Comparison of ENCODE assay signal across 16 cellular contexts in genomic region chr2:103183061-103183460, GRCh38.
"Had no signal": no experiment of that assay in that cellular context is flagged by ENCODE, and none has a peak within 500 bp of the region (broad histone marks: within the 10 kb centered on the region; RNA-seq: fewer than 3 reads in every experiment).

No MANE protein-coding gene starts in this region.

- H3K4me3 ChIP-seq: ascending aorta, sigmoid colon, spleen, testis, upper lobe of left lung had no signal

- H3K4me3 Mint-ChIP-seq: activated CD4-positive, alpha-beta T cell treated with anti-CD3 and anti-CD28 coated beads, Interleukin-2, amount 10 ng/mL, durations not matched to agents 24 days and 14 days; activated T-cell treated with anti-CD3 and anti-CD28 coated beads, Interleukin-2, amount 50 U/mL, for 72 hours; memory B cell; naive thymus-derived CD8-positive, alpha-beta T cell; stimulated activated memory B cell treated with anti-CD40 and anti-IgM and Interleukin-4, amounts not matched to agents 10 μg/mL and 1 μg/mL and 100 μg/mL, for 72 hours had no signal

- ATAC-seq: activated T-cell treated with anti-CD3 and anti-CD28 coated beads, Interleukin-2, amount 50 U/mL, for 72 hours; esophagus mucosa; naive thymus-derived CD8-positive, alpha-beta T cell; stimulated activated memory B cell treated with anti-CD40 and anti-IgM and Interleukin-4, amounts not matched to agents 10 μg/mL and 1 μg/mL and 100 μg/mL, for 72 hours had no signal

- H3K4me1 Mint-ChIP-seq: activated CD4-positive, alpha-beta T cell treated with anti-CD3 and anti-CD28 coated beads, Interleukin-2, amount 10 ng/mL, durations not matched to agents 24 days and 14 days; memory B cell; naive thymus-derived CD8-positive, alpha-beta T cell; stimulated activated memory B cell treated with anti-CD40 and anti-IgM and Interleukin-4, amounts not matched to agents 10 μg/mL and 1 μg/mL and 100 μg/mL, for 72 hours had no signal

- H3K36me3 Mint-ChIP-seq: memory B cell; naive thymus-derived CD8-positive, alpha-beta T cell; stimulated activated memory B cell treated with anti-CD40 and anti-IgM and Interleukin-4, amounts not matched to agents 10 μg/mL and 1 μg/mL and 100 μg/mL, for 72 hours had no signal

- DNase-seq: activated CD4-positive, alpha-beta T cell treated with anti-CD3 and anti-CD28 coated beads, Interleukin-2, amount 10 ng/mL, durations not matched to agents 24 days and 14 days; activated CD8-positive, alpha-beta memory T cell treated with anti-CD3 and anti-CD28 coated beads, Interleukin-2, amount 50 U/mL, for 48 hours; activated effector memory CD4-positive, alpha-beta T cell treated with anti-CD3 and anti-CD28 coated beads, Interleukin-2, amount 50 U/mL, for 16 hours; activated naive CD4-positive, alpha-beta T cell treated with anti-CD3 and anti-CD28 coated beads, Interleukin-2, amount 50 U/mL, for 16 hours; activated T-cell treated with anti-CD3 and anti-CD28 coated beads, Interleukin-2, amount 50 U/mL, for 72 hours; cortex of kidney; naive thymus-derived CD8-positive, alpha-beta T cell; sigmoid colon; spleen; stimulated activated CD4-positive, alpha-beta T cell treated with anti-CD3 and anti-CD28 coated beads, Interleukin-4, amount 100 ng/mL, for 4 hours; testis; upper lobe of left lung had no signal

- H3K27ac Mint-ChIP-seq: activated CD4-positive, alpha-beta T cell treated with anti-CD3 and anti-CD28 coated beads, Interleukin-2, amount 10 ng/mL, durations not matched to agents 24 days and 14 days; activated T-cell treated with anti-CD3 and anti-CD28 coated beads, Interleukin-2, amount 50 U/mL, for 72 hours; memory B cell; naive thymus-derived CD8-positive, alpha-beta T cell; stimulated activated memory B cell treated with anti-CD40 and anti-IgM and Interleukin-4, amounts not matched to agents 10 μg/mL and 1 μg/mL and 100 μg/mL, for 72 hours had no signal

- H3K27me3 Mint-ChIP-seq: activated CD4-positive, alpha-beta T cell treated with anti-CD3 and anti-CD28 coated beads, Interleukin-2, amount 10 ng/mL, durations not matched to agents 24 days and 14 days; memory B cell; stimulated activated memory B cell treated with anti-CD40 and anti-IgM and Interleukin-4, amounts not matched to agents 10 μg/mL and 1 μg/mL and 100 μg/mL, for 72 hours had no signal

- H3K9me3 Mint-ChIP-seq: activated CD4-positive, alpha-beta T cell treated with anti-CD3 and anti-CD28 coated beads, Interleukin-2, amount 10 ng/mL, durations not matched to agents 24 days and 14 days; activated T-cell treated with anti-CD3 and anti-CD28 coated beads, Interleukin-2, amount 50 U/mL, for 72 hours; stimulated activated memory B cell treated with anti-CD40 and anti-IgM and Interleukin-4, amounts not matched to agents 10 μg/mL and 1 μg/mL and 100 μg/mL, for 72 hours had no signal
